32 cellular contexts compared by ENCODE assay signal in genomic region chr4:7584133-7584532, GRCh38.
"Had no signal": no experiment of that assay in that cellular context is flagged by ENCODE, and none has a peak within 500 bp of the region (broad histone marks: within the 10 kb centered on the region; RNA-seq: fewer than 3 reads in every experiment).

No MANE protein-coding gene starts in this region.

- H3K4me1 ChIP-seq: adrenal gland, body of pancreas had no signal

- DNase-seq: activated B cell treated with CpG ODN at 0.5 μM for 24 hours; activated CD4-positive, alpha-beta memory T cell treated with anti-CD3 and anti-CD28 coated beads for 36 hours; activated CD4-positive, alpha-beta T cell treated with anti-CD3 and anti-CD28 coated beads for 4 hours; activated CD4-positive, alpha-beta T cell treated with anti-CD3 and anti-CD28 coated beads, Interleukin-2, amount 10 ng/mL, durations not matched to agents 24 days and 14 days; activated CD4-positive, alpha-beta T cell treated with anti-CD3 and anti-CD28 coated beads, Interleukin-2, amount 50 U/mL, for 1 hour; activated CD4-positive, alpha-beta T cell treated with anti-CD3 and anti-CD28 coated beads, Interleukin-2, amount 50 U/mL, for 4 hours; activated CD4-positive, CD25-positive, alpha-beta regulatory T cell treated with anti-CD3 and anti-CD28 coated beads, Interleukin-2, amount 50 U/mL, for 72 hours; activated CD8-positive, alpha-beta memory T cell treated with anti-CD3 and anti-CD28 coated beads, Interleukin-2, amount 50 U/mL, for 4 hours; activated CD8-positive, alpha-beta T cell treated with anti-CD3 and anti-CD28 coated beads for 36 hours; activated effector memory CD4-positive, alpha-beta T cell treated with anti-CD3 and anti-CD28 coated beads, Interleukin-2, amount 50 U/mL, for 16 hours; activated gamma-delta T cell treated with Interleukin-2 at 50 U/mL for 16 hours; activated naive CD4-positive, alpha-beta T cell; activated naive CD4-positive, alpha-beta T cell treated with anti-CD3 and anti-CD28 coated beads for 36 hours; activated naive CD4-positive, alpha-beta T cell treated with anti-CD3 and anti-CD28 coated beads, Interleukin-2, amount 50 U/mL, for 16 hours; activated naive CD8-positive, alpha-beta T cell treated with anti-CD3 and anti-CD28 coated beads for 36 hours; activated T-cell treated with anti-CD3 and anti-CD28 coated beads for 4 hours; activated T-cell treated with anti-CD3 and anti-CD28 coated beads, Interleukin-2, amount 50 U/mL, for 1 hour; activated T-cell treated with anti-CD3 and anti-CD28 coated beads, Interleukin-2, amount 50 U/mL, for 4 hours; activated T-cell treated with anti-CD3 and anti-CD28 coated beads, Interleukin-2, amount 50 U/mL, for 72 hours; adrenal gland; amniotic stem cell; aorta; body of pancreas; caudate nucleus; SW 1271; T-helper 1 cell; T-helper 2 cell; T-helper 9 cell had no signal

- H3K36me3 ChIP-seq: adrenal gland, cardiac muscle cell had no signal

- H3K4me3 ChIP-seq: adrenal gland, body of pancreas, cardiac muscle cell had no signal

- ATAC-seq: activated CD8-positive, alpha-beta T cell treated with anti-CD3 and anti-CD28 coated beads for 36 hours; activated naive CD4-positive, alpha-beta T cell treated with anti-CD3 and anti-CD28 coated beads, Interleukin-2, amount 50 U/mL, for 72 hours; activated T-cell treated with anti-CD3 and anti-CD28 coated beads, Interleukin-2, amount 50 U/mL, for 4 hours; activated T-cell treated with anti-CD3 and anti-CD28 coated beads, Interleukin-2, amount 50 U/mL, for 72 hours; activated T-helper 17 cell treated with anti-CD3 and anti-CD28 coated beads, Interleukin-2, amount 50 U/mL, for 72 hours; body of pancreas had no signal

- H3K27ac ChIP-seq: adrenal gland, body of pancreas, cardiac muscle cell, VCaP had no signal

- H3K9me3 ChIP-seq: adrenal gland, body of pancreas had no signal

- H3K27me3 ChIP-seq: adrenal gland, body of pancreas, cardiac muscle cell had no signal
